20 cellular contexts compared by ENCODE assay signal in the genomic region with DNA sequence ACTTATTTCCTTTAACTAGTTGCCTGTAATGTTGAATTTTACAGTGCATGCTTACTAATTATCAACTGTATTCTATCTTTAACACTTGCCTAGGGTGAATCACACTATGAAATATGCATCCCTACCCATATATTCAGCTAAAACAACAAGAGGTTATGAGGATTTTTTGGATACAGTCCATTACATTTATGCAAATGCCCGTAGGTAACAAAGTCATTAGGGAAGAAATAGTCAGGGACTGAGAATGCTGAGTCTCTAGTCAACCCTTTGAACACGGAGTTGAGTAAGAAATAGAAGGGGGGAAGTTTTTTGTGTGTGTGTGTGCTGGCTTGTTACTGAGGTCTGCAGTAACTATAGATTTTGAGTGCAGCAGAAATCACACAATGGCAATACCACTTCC. TPM values are rescaled to one million over a fixed set of nuclear protein-coding genes. Genes with fewer than 3 reads are reported as not detected.
A peak's percentile ranks its signal among the peaks of the same experiment; 100 is the strongest.
DNase-seq lines count a peak whose midpoint lies in the region; ATAC-seq, FAIRE-seq and TF ChIP-seq lines count a peak whose summit lies in the region.
"Had no signal": no experiment of that assay in that cellular context is flagged by ENCODE, and none has a peak within 500 bp of the region (broad histone marks: within the 10 kb centered on the region; RNA-seq: fewer than 3 reads in every experiment).

No MANE protein-coding gene starts in this region.

- DNase-seq in A172 (ENCODE audit: low spot score): peak; percentile 50
- peak; percentile 8 for DNase-seq in HCEC 1CT
- peak; percentile 14 for DNase-seq in adipocyte (ENCODE audit: low read depth)
- peak; percentile 80 to 85 for DNase-seq in foreskin keratinocyte
- no peak for DNase-seq in NOMO-1 treated with dmso at 0.1 percent for 144 hours (lab: John Stamatoyannopoulos, UW; ENCODE audit: unreplicated experiment)
- no peak for DNase-seq in sigmoid colon
- no peak for DNase-seq in GM12891 (ENCODE audit: insufficient read length, low spot score)
- DNase-seq: activated naive CD8-positive, alpha-beta T cell treated with anti-CD3 and anti-CD28 coated beads, Interleukin-2, amount 50 U/mL, for 24 hours; effector memory CD8-positive, alpha-beta T cell; NCI-H2029 treated with DMSO at 0.1 percent for 48 hours; NCI-H524 treated with DMSO at 0.1 percent for 48 hours; stimulated activated naive CD4-positive, alpha-beta T cell treated with Interleukin-2 at 50 U/mL for 16 hours; T1000; tibial artery had no signal

- no peak overlapping the region for H3K27ac ChIP-seq in foreskin keratinocyte
- no peak overlapping the region for H3K27ac ChIP-seq in sigmoid colon
- H3K27ac ChIP-seq: right atrium auricular region, tibial artery had no signal

- ATAC-seq in foreskin keratinocyte (peak; percentile 93), GM21390 (IDR thresholded peaks at IDR 0.05; ENCODE audit: unreplicated experiment) (no peak)
- ATAC-seq: activated naive CD8-positive, alpha-beta T cell treated with anti-CD3 and anti-CD28 coated beads, Interleukin-2, amount 50 U/mL, for 24 hours; effector memory CD8-positive, alpha-beta T cell had no signal

- TF ChIP-seq POLR2A in sigmoid colon (IDR thresholded peaks at IDR 0.05) (no peak), GM12891 (IDR thresholded peaks at IDR 0.05; ENCODE audit: low read depth, low read length) (no peak)

- no peak for FAIRE-seq in GM12891 (lab: Jason Lieb, UNC)
- FAIRE-seq: A204.1, H1 had no signal

- 72 to 86% methylated on average over 2 of the region's 2 CpGs for WGBS in sigmoid colon, 2 donors

- no peaks in the 10 kb centered on the region for H3K4me1 ChIP-seq in adipocyte (ENCODE audit: control insufficient read depth, insufficient read depth, low read length)
- peaks cover 12% of the 10 kb centered on the region for H3K4me1 ChIP-seq in foreskin keratinocyte
- peaks cover 0 to 5% (median 0%) of the 10 kb centered on the region in 4 donors for H3K4me1 ChIP-seq in sigmoid colon
- H3K4me1 ChIP-seq: right atrium auricular region, tibial artery had no signal

- no peak overlapping the region for H3K4me3 ChIP-seq in adipocyte (ENCODE audit: low read length)
- no peak overlapping the region for H3K4me3 ChIP-seq in sigmoid colon
- H3K4me3 ChIP-seq: right atrium auricular region, tibial artery had no signal

- intact Hi-C loops in sigmoid colon (cut with DNase I): no loop called here

- H3K36me3 ChIP-seq in adipocyte (ENCODE audit: control insufficient read depth, insufficient read depth, low read length, severe bottlenecking) (no peaks in the 10 kb centered on the region), sigmoid colon (no peaks in the 10 kb centered on the region)
- H3K36me3 ChIP-seq: right atrium auricular region, tibial artery had no signal

- H3K9ac ChIP-seq in adipocyte (ENCODE audit: low read length): no peak overlapping the region

- no peak for TF ChIP-seq EP300 in sigmoid colon (IDR thresholded peaks at IDR 0.05)

- H3K9me3 ChIP-seq in adipocyte (ENCODE audit: control insufficient read depth, low read length): no peaks in the 10 kb centered on the region
- no peaks in the 10 kb centered on the region for H3K9me3 ChIP-seq in sigmoid colon
- H3K9me3 ChIP-seq: right atrium auricular region, tibial artery had no signal

- no peaks in the 10 kb centered on the region for H3K27me3 ChIP-seq in adipocyte (replicated peaks; ENCODE audit: control insufficient read depth, insufficient read depth, low read length)
- H3K27me3 ChIP-seq in foreskin keratinocyte: no peaks in the 10 kb centered on the region
- no peaks in the 10 kb centered on the region for H3K27me3 ChIP-seq in sigmoid colon
- H3K27me3 ChIP-seq: right atrium auricular region, tibial artery had no signal

- TF ChIP-seq CTCF in foreskin keratinocyte (conservative IDR thresholded peaks at IDR 0.05): no peak
- no peak for TF ChIP-seq CTCF in sigmoid colon (IDR thresholded peaks at IDR 0.05)

TF ChIP-seq in GM12891, 5 proteins besides CTCF, POLR2A, EP300 and RAD21:
- TF ChIP-seq POLR2AphosphoS5 (IDR thresholded peaks at IDR 0.05; ENCODE audit: low read depth, low read length) (no peak), TAF1 (IDR thresholded peaks at IDR 0.05; ENCODE audit: low read depth, low read length) (no peak), SPI1 (IDR thresholded peaks at IDR 0.05; ENCODE audit: low read depth, low read length) (no peak), POU2F2 (IDR thresholded peaks at IDR 0.05; ENCODE audit: low read depth, low read length) (no peak), PAX5 (IDR thresholded peaks at IDR 0.05; ENCODE audit: insufficient read depth, low read length, severe bottlenecking) (no peak)

RNA-seq across cellular contexts. Expression of gene CBLL2, which starts 26.1 kb away (rescaled TPM):
- total RNA-seq in A172 (2014; rRNA removed; shearing (Covaris generic)): not detected in 2 replicates
- total RNA-seq in foreskin keratinocyte: not detected in 2 replicates
- polyA plus RNA-seq in foreskin keratinocyte: not detected in 2 replicates
- not detected for total RNA-seq in sigmoid colon
- polyA plus RNA-seq in sigmoid colon: not detected
- polyA plus RNA-seq in GM12891 (2012; ENCODE audit: low read depth, missing spikeins): not detected
- total RNA-seq: activated T-helper 2 cell treated with anti-CD3 and anti-CD28 coated beads, Interferon-gamma antibody, Interleukin-2, Interleukin-4, amounts not matched to agents 10 μg/mL and 5 μg/mL and 100 μg/mL, durations not matched to agents 14 hours and 24 hours and 36 hours; H1; mononuclear cell; right atrium auricular region had no signal
- polyA plus RNA-seq: H1 had no signal

Comparison
In these comparisons a context has a peak if more than half of its experiments do, and no peak if none do; other contexts are left out.
1. DNase-seq: peak in A172 (single experiment), HCEC 1CT (single experiment), adipocyte (single experiment) and foreskin keratinocyte (2 of 2); none in NOMO-1 treated with dmso at 0.1 percent for 144 hours (single experiment), sigmoid colon (single experiment) and GM12891 (single experiment).